11 cellular contexts compared by ENCODE assay signal in the genomic region with DNA sequence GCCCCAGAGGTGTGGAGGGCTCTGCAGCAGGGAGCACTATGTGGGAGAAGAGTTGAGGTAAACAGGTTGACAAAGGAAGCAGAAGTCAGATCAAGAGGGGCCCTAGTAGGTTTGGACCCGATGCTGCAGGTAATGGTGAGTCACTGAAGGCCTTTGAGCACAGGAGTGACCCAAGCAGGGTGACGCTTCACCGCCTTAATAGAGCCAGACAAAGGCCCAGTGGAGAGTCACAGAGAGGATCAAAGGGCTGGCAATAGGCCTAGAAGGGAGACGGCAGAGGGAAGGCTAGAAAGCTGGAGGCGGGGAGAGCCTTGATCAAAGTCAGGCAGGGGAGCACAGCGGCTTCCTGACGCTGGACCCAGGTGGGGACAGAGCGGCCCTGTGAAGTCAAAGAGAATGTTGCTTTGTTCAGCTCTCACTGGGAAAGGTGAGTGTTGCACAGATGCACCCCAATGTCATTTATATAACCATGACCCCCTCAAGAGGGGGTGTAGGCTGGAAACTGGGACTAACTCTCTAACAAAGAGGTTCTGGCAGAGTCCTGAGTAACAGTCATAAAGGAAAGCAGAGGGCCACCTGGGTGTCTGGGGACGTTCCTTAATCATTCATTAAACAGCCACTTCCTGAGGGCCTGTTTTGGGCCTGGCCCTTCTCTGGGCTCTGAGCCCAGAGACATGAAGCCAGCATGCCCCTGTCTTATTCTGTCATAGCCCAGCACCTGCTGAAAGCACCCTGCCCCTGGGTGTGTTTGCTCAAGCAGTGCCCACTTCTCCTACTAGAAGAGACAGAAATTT. TPM values are rescaled to one million over a fixed set of nuclear protein-coding genes. Genes with fewer than 3 reads are reported as not detected.
DNase-seq lines count a peak whose midpoint lies in the region; ATAC-seq and TF ChIP-seq lines count a peak whose summit lies in the region.
"Had no signal": no experiment of that assay in that cellular context is flagged by ENCODE, and none has a peak within 500 bp of the region (broad histone marks: within the 10 kb centered on the region; RNA-seq: fewer than 3 reads in every experiment).

No MANE protein-coding gene starts in this region.

- no peak overlapping the region for H3K4me3 Mint-ChIP-seq in CD4-positive, alpha-beta memory T cell

- peaks cover 0 to 15% of the 10 kb centered on the region in 2 donors for H3K36me3 Mint-ChIP-seq in CD4-positive, alpha-beta memory T cell

- H3K27ac ChIP-seq in adrenal gland (peak overlapping the region in 1 of 5 donors; percentile 41), right atrium auricular region (no peak overlapping the region)
- no peak overlapping the region for H3K27ac ChIP-seq in CD4-positive, alpha-beta memory T cell (ENCODE audit: low read depth, low read length)
- H3K27ac ChIP-seq: epithelial cell of prostate had no signal

- no peaks in the 10 kb centered on the region for H3K36me3 ChIP-seq in adrenal gland (replicated peaks in 1 of 2)
- H3K36me3 ChIP-seq in CD4-positive, alpha-beta memory T cell (ENCODE audit: insufficient read depth, low read length) = no peaks in the 10 kb centered on the region
- H3K36me3 ChIP-seq in right atrium auricular region = no peaks in the 10 kb centered on the region

- H3K9me3 ChIP-seq in adrenal gland (replicated peaks in 1 of 3) (no peaks in the 10 kb centered on the region), right atrium auricular region (no peaks in the 10 kb centered on the region)
- no peaks in the 10 kb centered on the region for H3K9me3 ChIP-seq in CD4-positive, alpha-beta memory T cell (ENCODE audit: control insufficient read depth in 1 of 2, low read length in 2 of 2)

- TF ChIP-seq CTCF in adrenal gland (IDR thresholded peaks at IDR 0.05) (no peak), right atrium auricular region (IDR thresholded peaks at IDR 0.05) (no peak), GM20000 (IDR thresholded peaks at IDR 0.05; ENCODE audit: extremely low read depth, missing control alignments) (no peak)

- ATAC-seq in GM18511 (IDR thresholded peaks at IDR 0.05; ENCODE audit: unreplicated experiment) = peak; percentile 92
- ATAC-seq in GM21619 (IDR thresholded peaks at IDR 0.05; ENCODE audit: unreplicated experiment) = peak; percentile 96
- ATAC-seq in HG03432 (IDR thresholded peaks at IDR 0.05; ENCODE audit: unreplicated experiment) = peak; percentile 89

- peak in 6 of 7 donors; percentile 8 to 71 (median 34) for DNase-seq in adrenal gland
- DNase-seq in stimulated activated CD8-positive, alpha-beta memory T cell treated with anti-CD3 and anti-CD28 coated beads, Interleukin-4, amount 100 ng/mL, for 48 hours = no peak
- no peak for DNase-seq in CD4-positive, alpha-beta memory T cell
- DNase-seq in right atrium auricular region (ENCODE audit: low spot score) = no peak
- DNase-seq in GM20000 (ENCODE audit: low spot score) = no peak
- DNase-seq: stimulated activated naive CD4-positive, alpha-beta T cell had no signal

- no peak overlapping the region for H3K27ac Mint-ChIP-seq in CD4-positive, alpha-beta memory T cell

- H3K27me3 ChIP-seq in adrenal gland = no peaks in the 10 kb centered on the region
- no peaks in the 10 kb centered on the region for H3K27me3 ChIP-seq in CD4-positive, alpha-beta memory T cell (ENCODE audit: insufficient read depth, low read length)
- H3K27me3 ChIP-seq in right atrium auricular region = no peaks in the 10 kb centered on the region

- peaks cover 0 to 2% (median 0%) of the 10 kb centered on the region in 8 donors for H3K9me3 Mint-ChIP-seq in CD4-positive, alpha-beta memory T cell

- no peak for TF ChIP-seq POLR2A in adrenal gland (IDR thresholded peaks at IDR 0.05)

- H3K4me1 ChIP-seq in adrenal gland (replicated peaks in 1 of 2) (no peaks in the 10 kb centered on the region), right atrium auricular region (no peaks in the 10 kb centered on the region)
- H3K4me1 ChIP-seq in CD4-positive, alpha-beta memory T cell (ENCODE audit: insufficient read depth, low read length) = no peaks in the 10 kb centered on the region

- intact Hi-C loops in adrenal gland (cut with DNase I) = no loop called here
- intact Hi-C loops in CD4-positive, alpha-beta memory T cell (cut with micrococcal nuclease) = no loop called here

- POLR2A ChIA-PET in CD4-positive, alpha-beta memory T cell (lab: Charles Lee; ENCODE audit: partially characterized antibody) = interaction anchor here (0.6 kb wide), 1 partner anchor 26 kb away, joined by 4 read pairs; no protein-coding TSS in a partner anchor

- no peaks in the 10 kb centered on the region for H3K4me1 Mint-ChIP-seq in CD4-positive, alpha-beta memory T cell

- CTCF ChIA-PET in CD4-positive, alpha-beta memory T cell (lab: Charles Lee; ENCODE audit: partially characterized antibody) = no interaction called here

- H3K4me3 ChIP-seq in adrenal gland (no peak overlapping the region), right atrium auricular region (no peak overlapping the region)
- no peak overlapping the region for H3K4me3 ChIP-seq in CD4-positive, alpha-beta memory T cell (ENCODE audit: low read length in 2 of 2)

- peaks cover 0 to 1% of the 10 kb centered on the region in 2 donors for H3K27me3 Mint-ChIP-seq in CD4-positive, alpha-beta memory T cell

- WGBS in adrenal gland, 4 donors = 40 to 52% (median 45%) methylated on average over 9 of the region's 9 CpGs

RNA-seq across cellular contexts. Expression of a gene that starts 9.8 kb away (rescaled TPM):
- total RNA-seq in adrenal gland (10 to 100 TPM in 3 of 8 donors, 1 to 10 TPM in 1, under 1 TPM in 3, not detected in 1; 0.18 to 31.8 (median 1.4) TPM), right atrium auricular region (not detected)
- polyA plus RNA-seq in adrenal gland = 10 to 100 TPM in 2 of 3 donors, 1 to 10 TPM in 1; 8.7 to 66.9 (median 18.3) TPM
- not detected for total RNA-seq in CD4-positive, alpha-beta memory T cell
- polyA plus RNA-seq in CD4-positive, alpha-beta memory T cell = under 1 TPM in 1 of 2 donors, not detected in 1; 0.05 TPM
- total RNA-seq: myocyte had no signal

Comparison
In these comparisons a context has a peak if more than half of its experiments do, and no peak if none do; other contexts are left out.
1. DNase-seq: peak in adrenal gland (6 of 7); none in stimulated activated CD8-positive, alpha-beta memory T cell treated with anti-CD3 and anti-CD28 coated beads, Interleukin-4, amount 100 ng/mL, for 48 hours (single experiment), CD4-positive, alpha-beta memory T cell (0 of 5), right atrium auricular region (single experiment) and GM20000 (single experiment).
2. Peak in every context shown above with its lines, with median percentiles within 50 percentile points of each other: ATAC-seq.